ENCODE assay signal across 10 cellular contexts in the genomic region with DNA sequence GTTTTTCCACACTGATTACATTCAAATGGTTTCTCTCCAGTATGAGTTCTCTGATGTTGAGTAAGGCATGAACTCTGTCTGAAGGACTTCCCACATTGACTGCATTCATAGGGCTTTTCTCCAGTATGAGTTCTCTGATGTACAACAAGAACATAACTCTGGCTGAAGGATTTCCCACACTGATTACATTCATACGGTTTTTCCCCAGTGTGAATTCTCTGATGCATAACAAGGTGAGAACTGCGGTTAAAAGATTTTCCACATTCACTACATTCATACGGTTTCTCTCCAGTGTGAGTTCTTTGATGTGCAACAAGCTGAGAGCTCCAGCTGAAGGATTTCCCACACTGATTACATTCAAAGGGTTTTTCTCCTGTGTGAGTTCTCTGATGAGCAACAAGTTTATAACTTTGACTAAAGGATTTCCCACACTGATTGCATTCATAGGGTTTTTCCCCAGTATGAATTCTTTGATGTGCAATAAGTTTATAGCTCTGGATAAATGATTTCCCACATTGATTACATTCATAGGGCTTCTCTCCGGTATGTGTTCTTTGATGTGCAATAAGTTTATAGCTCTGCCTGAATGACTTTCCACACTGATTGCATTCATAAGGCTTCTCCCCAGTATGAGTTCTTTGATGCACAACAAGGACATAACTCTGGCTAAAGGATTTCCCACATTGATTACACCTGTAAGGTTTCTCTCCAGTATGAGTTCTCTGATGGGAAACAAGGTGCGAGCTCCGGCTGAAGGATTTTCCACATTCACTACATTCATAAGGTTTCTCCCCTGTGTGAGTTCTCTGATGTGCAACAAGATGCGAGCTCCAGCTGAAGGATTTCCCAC. TPM values are rescaled to one million over a fixed set of nuclear protein-coding genes. Genes with fewer than 3 reads are reported as not detected.
A peak's percentile ranks its signal among the peaks of the same experiment; 100 is the strongest.
DNase-seq lines count a peak whose midpoint lies in the region; ATAC-seq, FAIRE-seq and TF ChIP-seq lines count a peak whose summit lies in the region.
"Had no signal": no experiment of that assay in that cellular context is flagged by ENCODE, and none has a peak within 500 bp of the region (broad histone marks: within the 10 kb centered on the region; RNA-seq: fewer than 3 reads in every experiment).

No MANE protein-coding gene starts in this region.

- no peak overlapping the region for H3K9ac ChIP-seq in Karpas-422 (ENCODE audit: low read length)
- no peak overlapping the region for H3K9ac ChIP-seq in mucosa of rectum (ENCODE audit: low read depth in 1 of 2, low read length in 2 of 2)

- TF ChIP-seq CTCF in astrocyte of the spinal cord (IDR thresholded peaks at IDR 0.05; ENCODE audit: low read depth, low read length), result no peak

- H3K36me3 ChIP-seq in Karpas-422 (ENCODE audit: insufficient read depth, low read length), result peaks cover 49% of the 10 kb centered on the region
- H3K36me3 ChIP-seq in mucosa of rectum (ENCODE audit: control insufficient read depth in 2 of 2, insufficient read depth in 2 of 2, low read length in 2 of 2), result peaks cover 50 to 52% of the 10 kb centered on the region in 2 donors

- DNase-seq in NCI-H1417 (lab: John Stamatoyannopoulos, UW) (peak; percentile 24 to 51 (median 34)), NCI-H1417 treated with DMSO at 0.1 percent for 48 hours (lab: John Stamatoyannopoulos, UW) (no peak), Karpas-422 (peak; percentile 48), astrocyte of the spinal cord (ENCODE audit: low read depth, low spot score) (peak; percentile 33), GM19239 (ENCODE audit: insufficient read length, low spot score) (no peak), T1000 (lab: John Stamatoyannopoulos, UW) (no peak)

- ATAC-seq in HG03571 (IDR thresholded peaks at IDR 0.05; ENCODE audit: unreplicated experiment), result no peak

- no peak overlapping the region for H3K27ac ChIP-seq in Karpas-422 (ENCODE audit: low read length)
- no peak overlapping the region for H3K27ac ChIP-seq in mucosa of rectum (ENCODE audit: low read depth in 2 of 2, low read length in 2 of 2)
- H3K27ac ChIP-seq: HL-60, SK-N-MC had no signal

- no peaks in the 10 kb centered on the region for H4K20me1 ChIP-seq in Karpas-422 (ENCODE audit: insufficient read depth, low read depth, low read length)

- H3K9me3 ChIP-seq in Karpas-422 (ENCODE audit: low read length), result peaks cover 78% of the 10 kb centered on the region
- peaks cover 91 to 92% of the 10 kb centered on the region in 2 donors for H3K9me3 ChIP-seq in mucosa of rectum (ENCODE audit: control insufficient read depth in 2 of 2, low read length in 2 of 2)

- H3K9me2 ChIP-seq in Karpas-422 (replicated peaks; ENCODE audit: insufficient read depth, low read length), result no peaks in the 10 kb centered on the region

- H3K79me2 ChIP-seq in Karpas-422 (ENCODE audit: low read length), result no peaks in the 10 kb centered on the region

- no peak overlapping the region for H3K4me3 ChIP-seq in Karpas-422 (ENCODE audit: low read length)
- no peak overlapping the region for H3K4me3 ChIP-seq in astrocyte of the spinal cord (ENCODE audit: low read depth, low read length)
- peak overlapping the region; percentile 16 to 22 for H3K4me3 ChIP-seq in mucosa of rectum (ENCODE audit: low read length in 2 of 2)

- H3K27me3 ChIP-seq in Karpas-422 (ENCODE audit: low read length), result no peaks in the 10 kb centered on the region
- H3K27me3 ChIP-seq in mucosa of rectum (ENCODE audit: control insufficient read depth in 2 of 2, insufficient read depth in 2 of 2, low read length in 2 of 2), result no peaks in the 10 kb centered on the region

- no peak for FAIRE-seq in GM19239 (lab: Jason Lieb, UNC)

- in situ Hi-C loops in astrocyte of the spinal cord (cut with HindIII; ENCODE audit: low sequenced_read_pairs), result no loop called here

- H2AFZ ChIP-seq in Karpas-422 (ENCODE audit: low read length), result no peak overlapping the region

- no peak overlapping the region for H3K4me2 ChIP-seq in Karpas-422 (ENCODE audit: low read depth, low read length, poor library complexity, severe bottlenecking)

- H3K4me1 ChIP-seq in Karpas-422 (ENCODE audit: low read length), result no peaks in the 10 kb centered on the region
- H3K4me1 ChIP-seq in mucosa of rectum (ENCODE audit: control insufficient read depth in 2 of 2, insufficient read depth in 2 of 2, low read length in 2 of 2), result no peaks in the 10 kb centered on the region

RNA-seq across cellular contexts. Expression of a gene that starts 23.5 kb away (rescaled TPM):
- 5.9 and 7.7 TPM in 2 replicates for total RNA-seq in Karpas-422 (2014; rRNA removed; shearing (Covaris generic); ENCODE audit: low replicate concordance)

RNA-seq across cellular contexts. Expression of a gene that starts 28.5 kb away (rescaled TPM):
- total RNA-seq in Karpas-422 (2014; rRNA removed; shearing (Covaris generic); ENCODE audit: low replicate concordance), result not detected in 2 replicates

RNA-seq across cellular contexts. Expression of a gene that starts 52.7 kb away (rescaled TPM):
- total RNA-seq in Karpas-422 (2014; rRNA removed; shearing (Covaris generic); ENCODE audit: low replicate concordance), result not detected in 2 replicates

Comparison
In these comparisons a context has a peak if more than half of its experiments do, and no peak if none do; other contexts are left out.
1. DNase-seq: peak in NCI-H1417 (3 of 3), Karpas-422 (single experiment) and astrocyte of the spinal cord (single experiment); none in NCI-H1417 treated with DMSO at 0.1 percent for 48 hours (single experiment), GM19239 (single experiment) and T1000 (single experiment).
2. H3K4me3 ChIP-seq: peak in mucosa of rectum (2 of 2); none in Karpas-422 (single experiment) and astrocyte of the spinal cord (single experiment).